In the genomic region with DNA sequence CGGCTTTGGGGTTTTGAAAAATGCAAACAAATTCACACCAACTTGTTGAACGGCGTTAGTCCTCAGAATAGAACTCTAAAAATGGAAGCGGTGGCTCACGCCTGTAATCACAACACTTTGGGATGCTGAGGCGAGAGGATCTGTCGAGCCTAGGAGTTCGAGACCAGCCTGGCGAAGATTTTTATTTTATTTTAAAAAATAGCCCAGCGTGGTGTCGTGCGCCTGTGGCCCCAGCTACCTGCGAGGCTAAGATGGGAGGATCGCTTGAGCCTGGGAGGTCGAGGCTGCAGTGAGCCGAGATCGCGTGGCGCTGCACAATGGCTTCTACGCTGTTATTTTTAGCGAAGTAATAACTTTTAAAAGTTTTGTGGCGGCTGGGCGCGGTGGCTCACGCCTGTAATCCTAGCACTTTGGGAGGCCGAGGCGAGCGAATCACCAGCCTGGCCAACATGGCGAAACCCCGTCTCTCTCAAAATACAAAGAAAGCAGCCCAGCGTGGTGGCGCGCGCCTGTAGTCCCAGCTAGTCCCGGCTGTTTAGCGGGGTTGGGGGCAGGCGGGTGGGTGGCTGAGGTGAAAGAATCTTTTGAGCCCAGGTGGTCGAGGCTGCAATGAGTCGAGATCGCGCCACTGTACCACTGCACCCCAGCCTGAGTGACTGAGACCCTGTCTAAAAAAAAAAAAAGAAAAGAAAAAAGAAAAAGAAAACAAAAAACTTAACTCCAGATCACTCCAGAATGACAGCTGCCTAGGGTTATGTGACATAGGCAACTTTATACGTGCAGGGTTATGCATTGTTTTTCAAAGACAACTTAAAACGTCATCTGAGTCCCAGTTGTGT, we compare ENCODE assay signal across 8 cellular contexts. TPM values are rescaled to one million over a fixed set of nuclear protein-coding genes. Genes with fewer than 3 reads are reported as not detected.
DNase-seq lines count a peak whose midpoint lies in the region; ATAC-seq and TF ChIP-seq lines count a peak whose summit lies in the region.

No MANE protein-coding gene starts in this region.

- H3K4me3 ChIP-seq in liver (ENCODE audit: low read depth in 1 of 3, low read length in 3 of 3), result peak overlapping the region; percentile 35 to 97 (median 60)

- peaks cover 0 to 22% (median 10%) of the 10 kb centered on the region in 4 donors for H3K36me3 ChIP-seq in liver (ENCODE audit: control insufficient read depth in 4 of 4, insufficient read depth in 3 of 4, low read depth in 1 of 4, low read length in 3 of 4)

- H3K27ac ChIP-seq in liver (ENCODE audit: low read depth in 1 of 2, low read length in 2 of 2), result peak overlapping the region; percentile 96 to 97

- peak in 1 of 2 donors; percentile 22 for DNase-seq in central memory CD8-positive, alpha-beta T cell (ENCODE audit: low spot score in 2 of 2)
- peak in 1 of 2 donors; percentile 11 for DNase-seq in stimulated activated effector memory CD8-positive, alpha-beta T cell treated with anti-CD3 and anti-CD28 coated beads, Interleukin-12 subunit alpha, Interleukin-12 subunit beta, amount 100 ng/mL, for 72 hours (ENCODE audit: low spot score in 2 of 2)
- DNase-seq in NOMO-1 (lab: John Stamatoyannopoulos, UW; ENCODE audit: unreplicated experiment in 2 of 2) (no peak), NCI-H2171 (lab: John Stamatoyannopoulos, UW) (no peak)

- WGBS in liver, result 27% methylated on average over 43 of the region's 43 CpGs

- no peak for TF ChIP-seq POLR2A in GM18505 (IDR thresholded peaks at IDR 0.05; ENCODE audit: borderline replicate concordance, extremely low read depth, insufficient read depth, insufficient read length)

- no peaks in the 10 kb centered on the region for H3K9me3 ChIP-seq in liver (ENCODE audit: control insufficient read depth in 4 of 4, low read length in 3 of 4)

- H3K9me3 Mint-ChIP-seq in T-helper 1 cell treated with Interleukin-12 subunit alpha and Interleukin-12 subunit beta and Interleukin-4 antibody, amounts not matched to agents 30 μg/mL and 1 μg/mL, for 36 hours, result no peaks in the 10 kb centered on the region
- H3K9me3 Mint-ChIP-seq in central memory CD8-positive, alpha-beta T cell, result no peaks in the 10 kb centered on the region
- H3K9me3 Mint-ChIP-seq in stimulated activated effector memory CD8-positive, alpha-beta T cell treated with anti-CD3 and anti-CD28 coated beads, Interleukin-12 subunit alpha, Interleukin-12 subunit beta, amount 100 ng/mL, for 72 hours, result no peaks in the 10 kb centered on the region

- H3K27me3 Mint-ChIP-seq in T-helper 1 cell treated with Interleukin-12 subunit alpha and Interleukin-12 subunit beta and Interleukin-4 antibody, amounts not matched to agents 30 μg/mL and 1 μg/mL, for 36 hours (ENCODE audit: low read depth), result no peaks in the 10 kb centered on the region
- no peaks in the 10 kb centered on the region for H3K27me3 Mint-ChIP-seq in central memory CD8-positive, alpha-beta T cell

- H3K4me3 Mint-ChIP-seq in T-helper 1 cell treated with Interleukin-12 subunit alpha and Interleukin-12 subunit beta and Interleukin-4 antibody, amounts not matched to agents 30 μg/mL and 1 μg/mL, for 36 hours, result peak overlapping the region; percentile 93
- H3K4me3 Mint-ChIP-seq in central memory CD8-positive, alpha-beta T cell, result peak overlapping the region; percentile 84
- H3K4me3 Mint-ChIP-seq in stimulated activated effector memory CD8-positive, alpha-beta T cell treated with anti-CD3 and anti-CD28 coated beads, Interleukin-12 subunit alpha, Interleukin-12 subunit beta, amount 100 ng/mL, for 72 hours, result peak overlapping the region; percentile 81

- ATAC-seq in GM18505 (IDR thresholded peaks at IDR 0.05; ENCODE audit: unreplicated experiment) (peak; percentile 3), HG02884 (IDR thresholded peaks at IDR 0.05; ENCODE audit: unreplicated experiment) (peak; percentile 3)
- ATAC-seq in central memory CD8-positive, alpha-beta T cell (replicated peaks; ENCODE audit: extremely low read depth, poor library complexity, severe bottlenecking), result peak; percentile 19
- ATAC-seq in stimulated activated effector memory CD8-positive, alpha-beta T cell treated with anti-CD3 and anti-CD28 coated beads, Interleukin-12 subunit alpha, Interleukin-12 subunit beta, amount 100 ng/mL, for 72 hours, result peak; percentile 33

- H3K36me3 Mint-ChIP-seq in T-helper 1 cell treated with Interleukin-12 subunit alpha and Interleukin-12 subunit beta and Interleukin-4 antibody, amounts not matched to agents 30 μg/mL and 1 μg/mL, for 36 hours (ENCODE audit: low read depth), result peaks cover 11% of the 10 kb centered on the region
- peaks cover 17% of the 10 kb centered on the region for H3K36me3 Mint-ChIP-seq in central memory CD8-positive, alpha-beta T cell (ENCODE audit: insufficient read depth)
- H3K36me3 Mint-ChIP-seq in stimulated activated effector memory CD8-positive, alpha-beta T cell treated with anti-CD3 and anti-CD28 coated beads, Interleukin-12 subunit alpha, Interleukin-12 subunit beta, amount 100 ng/mL, for 72 hours, result peaks cover 52% of the 10 kb centered on the region

- H3K27me3 ChIP-seq in liver (ENCODE audit: control insufficient read depth in 4 of 4, insufficient read depth in 4 of 4, low read length in 3 of 4), result no peaks in the 10 kb centered on the region

- H3K9ac ChIP-seq in liver (ENCODE audit: low read depth in 1 of 2, low read length in 2 of 2), result peak overlapping the region; percentile 50 to 97

- no peak for TF ChIP-seq CTCF in liver (IDR thresholded peaks at IDR 0.05; ENCODE audit: low read depth, low read length, missing input control)

- peaks cover 5 to 39% (median 9%) of the 10 kb centered on the region in 4 donors for H3K4me1 ChIP-seq in liver (ENCODE audit: control insufficient read depth in 4 of 4, insufficient read depth in 4 of 4, low read length in 3 of 4)

- H3K27ac Mint-ChIP-seq in T-helper 1 cell treated with Interleukin-12 subunit alpha and Interleukin-12 subunit beta and Interleukin-4 antibody, amounts not matched to agents 30 μg/mL and 1 μg/mL, for 36 hours, result peak overlapping the region; percentile 94
- peak overlapping the region; percentile 94 for H3K27ac Mint-ChIP-seq in central memory CD8-positive, alpha-beta T cell (ENCODE audit: low read depth)
- H3K27ac Mint-ChIP-seq in stimulated activated effector memory CD8-positive, alpha-beta T cell treated with anti-CD3 and anti-CD28 coated beads, Interleukin-12 subunit alpha, Interleukin-12 subunit beta, amount 100 ng/mL, for 72 hours, result peak overlapping the region; percentile 93

- TF ChIP-seq RAD21 in liver (IDR thresholded peaks at IDR 0.05), result no peak

- peaks cover 40% of the 10 kb centered on the region for H3K4me1 Mint-ChIP-seq in T-helper 1 cell treated with Interleukin-12 subunit alpha and Interleukin-12 subunit beta and Interleukin-4 antibody, amounts not matched to agents 30 μg/mL and 1 μg/mL, for 36 hours (ENCODE audit: low read depth)
- peaks cover 46% of the 10 kb centered on the region for H3K4me1 Mint-ChIP-seq in central memory CD8-positive, alpha-beta T cell
- H3K4me1 Mint-ChIP-seq in stimulated activated effector memory CD8-positive, alpha-beta T cell treated with anti-CD3 and anti-CD28 coated beads, Interleukin-12 subunit alpha, Interleukin-12 subunit beta, amount 100 ng/mL, for 72 hours, result peaks cover 46% of the 10 kb centered on the region

TF ChIP-seq in liver, 16 proteins besides CTCF, POLR2A, EP300 and RAD21:
- TF ChIP-seq, protein P1, sequence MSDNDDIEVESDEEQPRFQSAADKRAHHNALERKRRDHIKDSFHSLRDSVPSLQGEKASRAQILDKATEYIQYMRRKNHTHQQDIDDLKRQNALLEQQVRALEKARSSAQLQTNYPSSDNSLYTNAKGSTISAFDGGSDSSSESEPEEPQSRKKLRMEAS (IDR thresholded peaks at IDR 0.05), result no peak
- TF ChIP-seq JUND (IDR thresholded peaks at IDR 0.05) (no peak), GABPA (IDR thresholded peaks at IDR 0.05 in 1 of 2, conservative IDR thresholded peaks at IDR 0.05 in 1 of 2) (no peak), YY1 (IDR thresholded peaks at IDR 0.05) (peak; percentile 61), FOXA1 (IDR thresholded peaks at IDR 0.05) (no peak), TAF1 (conservative IDR thresholded peaks at IDR 0.05) (no peak), NR2F2 (IDR thresholded peaks at IDR 0.05) (no peak)
- TF ChIP-seq, protein P2, sequence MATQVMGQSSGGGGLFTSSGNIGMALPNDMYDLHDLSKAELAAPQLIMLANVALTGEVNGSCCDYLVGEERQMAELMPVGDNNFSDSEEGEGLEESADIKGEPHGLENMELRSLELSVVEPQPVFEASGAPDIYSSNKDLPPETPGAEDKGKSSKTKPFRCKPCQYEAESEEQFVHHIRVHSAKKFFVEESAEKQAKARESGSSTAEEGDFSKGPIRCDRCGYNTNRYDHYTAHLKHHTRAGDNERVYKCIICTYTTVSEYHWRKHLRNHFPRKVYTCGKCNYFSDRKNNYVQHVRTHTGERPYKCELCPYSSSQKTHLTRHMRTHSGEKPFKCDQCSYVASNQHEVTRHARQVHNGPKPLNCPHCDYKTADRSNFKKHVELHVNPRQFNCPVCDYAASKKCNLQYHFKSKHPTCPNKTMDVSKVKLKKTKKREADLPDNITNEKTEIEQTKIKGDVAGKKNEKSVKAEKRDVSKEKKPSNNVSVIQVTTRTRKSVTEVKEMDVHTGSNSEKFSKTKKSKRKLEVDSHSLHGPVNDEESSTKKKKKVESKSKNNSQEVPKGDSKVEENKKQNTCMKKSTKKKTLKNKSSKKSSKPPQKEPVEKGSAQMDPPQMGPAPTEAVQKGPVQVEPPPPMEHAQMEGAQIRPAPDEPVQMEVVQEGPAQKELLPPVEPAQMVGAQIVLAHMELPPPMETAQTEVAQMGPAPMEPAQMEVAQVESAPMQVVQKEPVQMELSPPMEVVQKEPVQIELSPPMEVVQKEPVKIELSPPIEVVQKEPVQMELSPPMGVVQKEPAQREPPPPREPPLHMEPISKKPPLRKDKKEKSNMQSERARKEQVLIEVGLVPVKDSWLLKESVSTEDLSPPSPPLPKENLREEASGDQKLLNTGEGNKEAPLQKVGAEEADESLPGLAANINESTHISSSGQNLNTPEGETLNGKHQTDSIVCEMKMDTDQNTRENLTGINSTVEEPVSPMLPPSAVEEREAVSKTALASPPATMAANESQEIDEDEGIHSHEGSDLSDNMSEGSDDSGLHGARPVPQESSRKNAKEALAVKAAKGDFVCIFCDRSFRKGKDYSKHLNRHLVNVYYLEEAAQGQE (IDR thresholded peaks at IDR 0.05), result no peak

RNA-seq across cellular contexts. Expression of a gene that starts 0.8 kb away (rescaled TPM):
- 100 to 1,000 TPM in 1 of 2 donors, 10 to 100 TPM in 1; 72.7 to 688 TPM for total RNA-seq in liver
- 100 to 1,000 TPM; 344 to 513 TPM for polyA plus RNA-seq in liver

RNA-seq across cellular contexts. Expression of a gene that starts 25.4 kb away (rescaled TPM):
- 10 to 100 TPM in 1 of 2 donors, 1 to 10 TPM in 1; 7.0 to 10.1 TPM for total RNA-seq in liver
- 1 to 10 TPM; 1.9 to 4.2 TPM for polyA plus RNA-seq in liver
